19 cellular contexts compared by ENCODE assay signal in genomic region chr20:34049897-34050695, GRCh38. TPM values are rescaled to one million over a fixed set of nuclear protein-coding genes. Genes with fewer than 3 reads are reported as not detected.
DNase-seq lines count a peak whose midpoint lies in the region; ATAC-seq, FAIRE-seq and TF ChIP-seq lines count a peak whose summit lies in the region.
"Had no signal": no experiment of that assay in that cellular context is flagged by ENCODE, and none has a peak within 500 bp of the region (broad histone marks: within the 10 kb centered on the region; RNA-seq: fewer than 3 reads in every experiment).

No MANE protein-coding gene starts in this region.

- peaks cover 31% of the 10 kb centered on the region for H3K36me3 Mint-ChIP-seq in activated T-cell treated with anti-CD3 and anti-CD28 coated beads, Interleukin-2, amount 50 U/mL, for 24 hours (ENCODE audit: low read depth)
- H3K36me3 Mint-ChIP-seq in activated B cell treated with CpG ODN at 0.5 μM for 24 hours (ENCODE audit: low read depth) = peaks cover 19% of the 10 kb centered on the region

- no peak for DNase-seq in activated T-cell treated with anti-CD3 and anti-CD28 coated beads, Interleukin-2, amount 50 U/mL, for 24 hours
- DNase-seq in activated T-cell treated with anti-CD3 and anti-CD28 coated beads, Interleukin-2, amount 50 U/mL, for 48 hours = no peak
- DNase-seq in activated B cell treated with CpG ODN at 0.5 μM for 24 hours (no peak), left cardiac atrium (no peak), sciatic nerve (ENCODE audit: low spot score) (no peak), HTR-8/SVneo (ENCODE audit: insufficient read length, low spot score) (no peak)
- DNase-seq: activated CD4-positive, alpha-beta T cell treated with anti-CD3 and anti-CD28 coated beads for 1 hour; activated CD8-positive, alpha-beta memory T cell treated with anti-CD3 and anti-CD28 coated beads, Interleukin-2, amount 10 ng/mL, durations not matched to agents 7 days and 5 days; activated effector memory CD4-positive, alpha-beta T cell treated with anti-CD3 and anti-CD28 coated beads, Interleukin-2, amount 50 U/mL, for 16 hours; amygdala; BE2C; HCEC 1CT; kidney glomerular epithelial cell; NCI-H1436; nephron progenitor cell; stimulated activated CD4-positive, alpha-beta T cell treated with anti-CD3 and anti-CD28 coated beads, Interleukin-4, amount 100 ng/mL, for 4 hours had no signal

- H3K27ac Mint-ChIP-seq in activated T-cell treated with anti-CD3 and anti-CD28 coated beads, Interleukin-2, amount 50 U/mL, for 24 hours = peak overlapping the region; percentile 57
- H3K27ac Mint-ChIP-seq in activated B cell treated with CpG ODN at 0.5 μM for 24 hours = peak overlapping the region; percentile 43
- H3K27ac Mint-ChIP-seq: activated CD8-positive, alpha-beta memory T cell treated with anti-CD3 and anti-CD28 coated beads, Interleukin-2, amount 10 ng/mL, durations not matched to agents 7 days and 5 days; nephron progenitor cell had no signal

- intact Hi-C loops in activated B cell treated with CpG ODN at 0.5 μM for 24 hours (cut with micrococcal nuclease) = no loop called here
- intact Hi-C loops in left cardiac atrium (cut with DNase I) = no loop called here
- intact Hi-C loops in sciatic nerve (cut with DNase I) = no loop called here

- H3K4me1 Mint-ChIP-seq in activated T-cell treated with anti-CD3 and anti-CD28 coated beads, Interleukin-2, amount 50 U/mL, for 24 hours (ENCODE audit: low read depth) = peaks cover 85% of the 10 kb centered on the region
- peaks cover 63% of the 10 kb centered on the region for H3K4me1 Mint-ChIP-seq in activated B cell treated with CpG ODN at 0.5 μM for 24 hours

- no peak overlapping the region for H3K4me3 Mint-ChIP-seq in activated T-cell treated with anti-CD3 and anti-CD28 coated beads, Interleukin-2, amount 50 U/mL, for 24 hours
- no peak overlapping the region for H3K4me3 Mint-ChIP-seq in activated B cell treated with CpG ODN at 0.5 μM for 24 hours
- H3K4me3 Mint-ChIP-seq: activated CD8-positive, alpha-beta memory T cell treated with anti-CD3 and anti-CD28 coated beads, Interleukin-2, amount 10 ng/mL, durations not matched to agents 7 days and 5 days; nephron progenitor cell had no signal

- FAIRE-seq in HTR-8/SVneo (lab: Jason Lieb, UNC) = no peak
- FAIRE-seq: frontal cortex had no signal

- H3K27me3 Mint-ChIP-seq in activated T-cell treated with anti-CD3 and anti-CD28 coated beads, Interleukin-2, amount 50 U/mL, for 24 hours = no peaks in the 10 kb centered on the region
- no peaks in the 10 kb centered on the region for H3K27me3 Mint-ChIP-seq in activated B cell treated with CpG ODN at 0.5 μM for 24 hours
- H3K27me3 Mint-ChIP-seq: activated CD8-positive, alpha-beta memory T cell treated with anti-CD3 and anti-CD28 coated beads, Interleukin-2, amount 10 ng/mL, durations not matched to agents 7 days and 5 days had no signal

- H3K9me3 Mint-ChIP-seq in activated T-cell treated with anti-CD3 and anti-CD28 coated beads, Interleukin-2, amount 50 U/mL, for 24 hours = no peaks in the 10 kb centered on the region
- H3K9me3 Mint-ChIP-seq in activated B cell treated with CpG ODN at 0.5 μM for 24 hours = no peaks in the 10 kb centered on the region
- H3K9me3 Mint-ChIP-seq: nephron progenitor cell had no signal

- CTCF ChIA-PET in activated B cell treated with CpG ODN at 0.5 μM for 24 hours (lab: Charles Lee) = interaction anchor here (0.6 to 0.8 kb wide), 2 partner anchors 131 to 145 kb away, joined by 4 to 7 read pairs; no protein-coding TSS in a partner anchor

- no peak for ATAC-seq in activated B cell treated with CpG ODN at 0.5 μM for 24 hours (ENCODE audit: low read depth)
- ATAC-seq in left cardiac atrium = peak; percentile 56 to 66
- peak; percentile 87 for ATAC-seq in sciatic nerve
- no peak for ATAC-seq in GM21576 (IDR thresholded peaks at IDR 0.05; ENCODE audit: unreplicated experiment)
- ATAC-seq in GM19395 (IDR thresholded peaks at IDR 0.05; ENCODE audit: unreplicated experiment) = no peak
- ATAC-seq: activated CD8-positive, alpha-beta memory T cell treated with anti-CD3 and anti-CD28 coated beads, Interleukin-2, amount 10 ng/mL, durations not matched to agents 7 days and 5 days had no signal

- no peak for TF ChIP-seq CTCF in activated B cell treated with CpG ODN at 0.5 μM for 24 hours (IDR thresholded peaks at IDR 0.05)

- POLR2A ChIA-PET in activated B cell treated with CpG ODN at 0.5 μM for 24 hours (lab: Charles Lee) = no interaction called here

RNA-seq across cellular contexts. Expression of gene RALY, which starts 56.4 kb away (rescaled TPM):
- 116 and 117 TPM in 2 replicates for total RNA-seq in activated B cell treated with CpG ODN at 0.5 μM for 24 hours
- total RNA-seq in left cardiac atrium = 100 to 1,000 TPM in 1 of 2 donors, 10 to 100 TPM in 1; 97.3 to 102 TPM
- total RNA-seq in sciatic nerve = 94.6 TPM

Comparison
In these comparisons a context has a peak if more than half of its experiments do, and no peak if none do; other contexts are left out.
1. ATAC-seq: peak in left cardiac atrium (2 of 2) and sciatic nerve (single experiment); none in activated B cell treated with CpG ODN at 0.5 μM for 24 hours (single experiment), GM21576 (single experiment) and GM19395 (single experiment).